9 cellular contexts compared by ENCODE assay signal in the genomic region with DNA sequence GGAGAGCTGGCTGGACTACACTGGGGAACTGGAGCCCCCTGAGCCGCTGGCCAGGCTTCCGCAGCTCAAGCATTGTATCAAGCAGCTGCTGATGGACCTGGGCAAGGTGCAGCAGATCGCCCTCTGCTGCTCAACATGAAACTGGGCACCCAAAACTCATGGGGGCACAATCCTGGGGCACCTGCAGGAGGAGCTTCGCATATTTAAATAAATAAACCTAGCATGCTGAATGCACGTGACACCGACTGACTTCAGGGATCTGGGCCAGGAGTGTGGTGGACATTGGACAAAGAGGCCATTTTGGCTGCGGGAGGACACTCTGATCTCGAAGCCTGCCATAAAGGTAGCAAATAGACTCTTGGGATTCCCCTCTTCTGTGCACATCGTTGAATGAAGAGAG. TPM values are rescaled to one million over a fixed set of nuclear protein-coding genes. Genes with fewer than 3 reads are reported as not detected.
A peak's percentile ranks its signal among the peaks of the same experiment; 100 is the strongest.
DNase-seq lines count a peak whose midpoint lies in the region; TF ChIP-seq lines count a peak whose summit lies in the region.
"Had no signal": no experiment of that assay in that cellular context is flagged by ENCODE, and none has a peak within 500 bp of the region (broad histone marks: within the 10 kb centered on the region; RNA-seq: fewer than 3 reads in every experiment).

No MANE protein-coding gene starts in this region.

- DNase-seq in AML-193 (lab: John Stamatoyannopoulos, UW) = peak; percentile 30 to 36
- DNase-seq in GM13977 (ENCODE audit: low spot score) = peak; percentile 42
- DNase-seq in RPMI7951 (ENCODE audit: low read depth) = peak; percentile 45
- peak; percentile 81 for DNase-seq in endodermal cell
- peak; percentile 50 for DNase-seq in stimulated activated CD8-positive, alpha-beta memory T cell treated with anti-CD3 and anti-CD28 coated beads, Interleukin-4, amount 100 ng/mL, for 48 hours
- DNase-seq in sigmoid colon = no peak
- DNase-seq in NCI-H2107 (lab: John Stamatoyannopoulos, UW) = no peak
- DNase-seq in posterior vena cava (ENCODE audit: low spot score) = no peak
- DNase-seq: heart left ventricle had no signal

- H3K9me3 Mint-ChIP-seq in endodermal cell = no peaks in the 10 kb centered on the region

- H3K4me1 ChIP-seq in endodermal cell (ENCODE audit: control insufficient read depth, insufficient read depth, low read length) = peaks cover under 1% of the 10 kb centered on the region
- peaks cover 0 to 26% (median 7%) of the 10 kb centered on the region in 4 donors for H3K4me1 ChIP-seq in sigmoid colon

- in situ Hi-C loops in GM13977 (cut with MboI; ENCODE audit: low pct_unique_long_range_greater_than_20kb, low sequenced_read_pairs, unreplicated experiment) = no loop called here

- 84 to 85% methylated on average over 9 of the region's 9 CpGs for WGBS in endodermal cell (ENCODE audit: insufficient coverage in 1 of 2, insufficient read length in 1 of 2), 2 experiments
- WGBS in sigmoid colon, 2 donors = 70 to 80% methylated on average over 9 of the region's 9 CpGs

- peaks cover 45% of the 10 kb centered on the region for H3K36me3 ChIP-seq in endodermal cell (ENCODE audit: control insufficient read depth, insufficient read depth, low read length)
- H3K36me3 ChIP-seq in sigmoid colon = peaks cover 0 to 35% (median 8%) of the 10 kb centered on the region in 4 donors

- no peak overlapping the region for H3K27ac ChIP-seq in endodermal cell (ENCODE audit: low read depth, low read length)
- peak overlapping the region in 1 of 4 donors; percentile 73 for H3K27ac ChIP-seq in sigmoid colon

- TF ChIP-seq POLR2A in sigmoid colon (IDR thresholded peaks at IDR 0.05) = no peak

- no peaks in the 10 kb centered on the region for H3K9me3 ChIP-seq in endodermal cell (ENCODE audit: control insufficient read depth, low read length)
- no peaks in the 10 kb centered on the region for H3K9me3 ChIP-seq in sigmoid colon
- H3K9me3 ChIP-seq: heart left ventricle had no signal

- H3K4me3 ChIP-seq in endodermal cell (ENCODE audit: low read length) (no peak overlapping the region), sigmoid colon (no peak overlapping the region)
- H3K4me3 ChIP-seq: heart left ventricle had no signal

- TF ChIP-seq CTCF in GM13977 (IDR thresholded peaks at IDR 0.05; ENCODE audit: extremely low read depth, insufficient read depth, missing control alignments) (peak; percentile 55), endodermal cell (conservative IDR thresholded peaks at IDR 0.05) (peak; percentile 82), sigmoid colon (IDR thresholded peaks at IDR 0.05) (no peak)

- no peak for TF ChIP-seq EP300 in sigmoid colon (IDR thresholded peaks at IDR 0.05)

- peaks cover 3% of the 10 kb centered on the region for H3K4me1 Mint-ChIP-seq in endodermal cell

- H3K27me3 ChIP-seq in endodermal cell (ENCODE audit: control insufficient read depth, insufficient read depth, low read length, poor library complexity, severe bottlenecking) (no peaks in the 10 kb centered on the region), sigmoid colon (no peaks in the 10 kb centered on the region)
- H3K27me3 ChIP-seq: heart left ventricle had no signal

- H3K4me3 Mint-ChIP-seq in endodermal cell = no peak overlapping the region

- H3K36me3 Mint-ChIP-seq in endodermal cell (ENCODE audit: low read depth) = peaks cover 35% of the 10 kb centered on the region

- intact Hi-C loops in sigmoid colon (cut with DNase I) = no loop called here
- intact Hi-C loops in posterior vena cava (cut with DNase I) = no loop called here

- H3K9ac ChIP-seq in endodermal cell (ENCODE audit: extremely low read depth, low read length, poor library complexity, severe bottlenecking) = no peak overlapping the region

- no peak overlapping the region for H3K27ac Mint-ChIP-seq in endodermal cell

- no peaks in the 10 kb centered on the region for H3K27me3 Mint-ChIP-seq in endodermal cell (ENCODE audit: insufficient read depth)

RNA-seq across cellular contexts. Expression of gene SCAND1, which starts 6.8 kb away (rescaled TPM):
- 123 and 165 TPM in 2 replicates for total RNA-seq in RPMI7951 (2014; rRNA removed; shearing (Covaris generic))
- 10 to 100 TPM; 56.3 to 59.5 TPM for total RNA-seq in endodermal cell
- 61.7 TPM for polyA plus RNA-seq in endodermal cell (2013, experiment 1 of 2)
- polyA plus RNA-seq in endodermal cell (2013, experiment 2 of 2) = 57.4 TPM
- total RNA-seq in sigmoid colon = 10 to 100 TPM; 61.2 to 83.1 (median 70.8) TPM
- 100 to 1,000 TPM; 130 to 191 (median 184) TPM for polyA plus RNA-seq in sigmoid colon
- 10 to 100 TPM; 35.5 to 43.6 TPM for total RNA-seq in posterior vena cava

RNA-seq across cellular contexts. Expression of gene CNBD2, which starts 20.9 kb away (rescaled TPM):
- 6.8 and 18.8 TPM in 2 replicates for total RNA-seq in RPMI7951 (2014; rRNA removed; shearing (Covaris generic))
- 1 to 10 TPM; 1.3 to 1.9 TPM for total RNA-seq in endodermal cell
- polyA plus RNA-seq in endodermal cell (2013, experiment 1 of 2) = 2.4 TPM
- polyA plus RNA-seq in endodermal cell (2013, experiment 2 of 2) = 4.2 TPM
- total RNA-seq in sigmoid colon = 10 to 100 TPM in 1 of 4 donors, 1 to 10 TPM in 3; 1.7 to 14.6 (median 5.2) TPM
- polyA plus RNA-seq in sigmoid colon = 10 to 100 TPM in 1 of 3 donors, 1 to 10 TPM in 2; 6.2 to 10.8 (median 7.1) TPM
- 1 to 10 TPM; 2.0 to 2.3 TPM for total RNA-seq in posterior vena cava

Comparison
In these comparisons a context has a peak if more than half of its experiments do, and no peak if none do; other contexts are left out.
1. DNase-seq: peak in AML-193 (2 of 2), GM13977 (single experiment), RPMI7951 (single experiment), endodermal cell (single experiment) and stimulated activated CD8-positive, alpha-beta memory T cell treated with anti-CD3 and anti-CD28 coated beads, Interleukin-4, amount 100 ng/mL, for 48 hours (single experiment); none in sigmoid colon (single experiment), NCI-H2107 (single experiment) and posterior vena cava (single experiment).
2. CTCF ChIP-seq: peak in GM13977 (single experiment) and endodermal cell (single experiment); none in sigmoid colon (0 of 4).